9 cellular contexts compared by ENCODE assay signal in genomic region chr10:114239117-114239993, GRCh38. TPM values are rescaled to one million over a fixed set of nuclear protein-coding genes. Genes with fewer than 3 reads are reported as not detected.
DNase-seq lines count a peak whose midpoint lies in the region; ATAC-seq and TF ChIP-seq lines count a peak whose summit lies in the region.
"Had no signal": no experiment of that assay in that cellular context is flagged by ENCODE, and none has a peak within 500 bp of the region (broad histone marks: within the 10 kb centered on the region; RNA-seq: fewer than 3 reads in every experiment).

VWA2 (plus strand) TSS chr10:114239254; CDS start chr10:114248714, 9,460 bp downstream.

- TF ChIP-seq CTCF in RWPE1 (conservative IDR thresholded peaks at IDR 0.05; ENCODE audit: low read depth), result peak; percentile 15; the same call in 1 of the 2 replicates
- peak; percentile 31 for TF ChIP-seq CTCF in epithelial cell of proximal tubule (conservative IDR thresholded peaks at IDR 0.05; ENCODE audit: low read depth, low read length)
- peak; percentile 28 for TF ChIP-seq CTCF in parathyroid adenoma (IDR thresholded peaks at IDR 0.05)

- peak within 1 kb of the TSS; percentile 80 for H3K4me2 ChIP-seq in parathyroid adenoma (ENCODE audit: low read length)

- CTCF ChIA-PET in RWPE1 (lab: Yijun Ruan, JAX), result interaction anchor here (0.7 to 1.1 kb wide), 2 partner anchors 9 to 32 kb away, joined by 3 to 6 read pairs; no protein-coding TSS in a partner anchor

- peak; percentile 10 for DNase-seq in activated T-cell treated with anti-CD3 and anti-CD28 coated beads for 24 hours (ENCODE audit: low read depth)
- DNase-seq in activated T-cell treated with anti-CD3 and anti-CD28 coated beads for 4 hours, result no peak
- peak; percentile 43 for DNase-seq in RWPE1 (ENCODE audit: low spot score)
- no peak for DNase-seq in epithelial cell of proximal tubule (ENCODE audit: low read depth)

- peak within 1 kb of the TSS; percentile 59 for H3K4me3 ChIP-seq in epithelial cell of proximal tubule (ENCODE audit: low read depth, low read length)
- H3K4me3 ChIP-seq in parathyroid adenoma (ENCODE audit: low read depth, low read length), result peak within 1 kb of the TSS; percentile 51

- no peaks in the 10 kb centered on the region for H3K27me3 ChIP-seq in parathyroid adenoma (ENCODE audit: control insufficient read depth, insufficient read depth, low read length)

- no peaks in the 10 kb centered on the region for H3K9me3 ChIP-seq in parathyroid adenoma (ENCODE audit: control insufficient read depth, low read length)

- ATAC-seq in HG02588 (IDR thresholded peaks at IDR 0.05; ENCODE audit: unreplicated experiment) (no peak), GM21367 (IDR thresholded peaks at IDR 0.05; ENCODE audit: unreplicated experiment) (no peak), HG02981 (IDR thresholded peaks at IDR 0.05; ENCODE audit: unreplicated experiment) (no peak)

- H3K79me2 ChIP-seq in parathyroid adenoma, result no peaks in the 10 kb centered on the region

- no peak within 1 kb of the TSS for H3K27ac ChIP-seq in RWPE1
- no peak within 1 kb of the TSS for H3K27ac ChIP-seq in parathyroid adenoma

- no peaks in the 10 kb centered on the region for H3K4me1 ChIP-seq in parathyroid adenoma

- POLR2A ChIA-PET in RWPE1 (lab: Yijun Ruan, JAX; ENCODE audit: low non-redundant PET), result no interaction called here

- no peaks in the 10 kb centered on the region for H3K36me3 ChIP-seq in parathyroid adenoma (ENCODE audit: control insufficient read depth, insufficient read depth, low read length)

- peak within 1 kb of the TSS; percentile 65 for H2AFZ ChIP-seq in parathyroid adenoma

- H3K9ac ChIP-seq in parathyroid adenoma, result no peak within 1 kb of the TSS

RNA-seq across cellular contexts. Expression of gene VWA2, which starts in this region (rescaled TPM):
- 0.43 and 1.2 TPM in 2 replicates for total RNA-seq in epithelial cell of proximal tubule
- total RNA-seq: CD4-positive, alpha-beta T cell had no signal

Comparison
In these comparisons a context has a peak if more than half of its experiments do, and no peak if none do; other contexts are left out.
1. DNase-seq: peak in activated T-cell treated with anti-CD3 and anti-CD28 coated beads for 24 hours (single experiment) and RWPE1 (single experiment); none in activated T-cell treated with anti-CD3 and anti-CD28 coated beads for 4 hours (single experiment) and epithelial cell of proximal tubule (single experiment).
2. Peak in every context shown above with its lines, with median percentiles within 50 percentile points of each other: CTCF ChIP-seq.